In the genomic region with DNA sequence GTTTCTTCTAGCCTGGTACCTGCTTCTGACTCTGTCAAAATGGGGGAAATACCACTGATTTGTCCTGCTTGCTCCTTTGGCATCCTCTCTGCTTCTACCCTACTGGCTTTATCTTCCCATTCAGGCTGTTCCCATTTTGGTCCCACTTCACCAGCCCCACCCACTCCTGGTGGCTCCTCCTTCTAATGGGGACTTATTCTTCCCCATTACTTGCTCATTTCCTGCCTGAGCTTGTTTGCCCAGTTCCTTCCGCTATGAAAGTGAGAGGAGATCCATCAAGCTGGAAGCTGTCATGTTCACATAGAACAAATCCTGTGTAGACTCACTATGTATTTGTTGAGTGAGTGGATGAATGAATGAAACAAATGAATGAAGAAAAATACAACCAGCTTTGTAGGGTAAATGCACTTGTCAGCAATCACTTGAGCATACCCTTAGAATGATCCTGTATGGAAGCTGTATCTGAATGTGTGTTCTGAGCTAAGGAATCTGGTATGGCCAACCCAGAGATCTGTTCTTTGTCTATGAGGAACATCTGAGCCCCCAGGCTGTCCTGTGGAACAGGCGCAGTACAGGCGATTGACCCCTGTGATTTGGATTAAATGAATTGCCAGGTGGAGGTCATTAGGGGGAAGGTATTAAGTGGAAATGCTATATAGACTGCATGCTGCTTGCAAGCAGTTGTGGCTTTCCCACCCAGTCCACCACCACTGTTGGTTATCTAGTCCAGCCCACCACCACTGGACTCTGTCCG, we compare ENCODE assay signal across 14 cellular contexts.
DNase-seq lines count a peak whose midpoint lies in the region; ATAC-seq and TF ChIP-seq lines count a peak whose summit lies in the region.
"Had no signal": no experiment of that assay in that cellular context is flagged by ENCODE, and none has a peak within 500 bp of the region (broad histone marks: within the 10 kb centered on the region; RNA-seq: fewer than 3 reads in every experiment).

No MANE protein-coding gene starts in this region.

- H3K4me2 ChIP-seq in PC-9 = no peak overlapping the region

- CTCF ChIA-PET in PC-9 (lab: Charles Lee) = interaction anchor here (0.7 kb wide), 1 partner anchor 75 kb away, joined by 3 read pairs; no protein-coding TSS in a partner anchor

- no peaks in the 10 kb centered on the region for H3K79me2 ChIP-seq in PC-9 (ENCODE audit: low read depth)

- no peaks in the 10 kb centered on the region for H4K20me1 ChIP-seq in PC-9 (ENCODE audit: insufficient read depth)

- H3F3A ChIP-seq in PC-9 (ENCODE audit: insufficient read depth, low read depth) = no peaks in the 10 kb centered on the region

- H3K4me1 ChIP-seq in heart right ventricle (peaks cover 0 to 26% (median 19%) of the 10 kb centered on the region in 9 donors), PC-9 (replicated peaks; ENCODE audit: insufficient read depth) (no peaks in the 10 kb centered on the region)

- peak in 3 of 8 donors; percentile 22 to 50 (median 49) for ATAC-seq in heart right ventricle
- no peak for ATAC-seq in Right ventricle myocardium inferior
- peak in 1 of 2 donors; percentile 24 for ATAC-seq in left cardiac atrium
- ATAC-seq in GM19452 (IDR thresholded peaks at IDR 0.05; ENCODE audit: unreplicated experiment) = no peak
- no peak for ATAC-seq in HG03460 (IDR thresholded peaks at IDR 0.05; ENCODE audit: unreplicated experiment)
- ATAC-seq in GM18870 (IDR thresholded peaks at IDR 0.05; ENCODE audit: unreplicated experiment) = no peak

- H3K9me3 ChIP-seq in heart right ventricle = no peaks in the 10 kb centered on the region
- H3K9me3 ChIP-seq in PC-9 (ENCODE audit: insufficient read depth, low read depth) = no peaks in the 10 kb centered on the region
- H3K9me3 ChIP-seq: transverse colon had no signal

- no peak overlapping the region for H2AFZ ChIP-seq in PC-9

- H3K27me3 ChIP-seq in heart right ventricle = no peaks in the 10 kb centered on the region
- H3K27me3 ChIP-seq in PC-9 (ENCODE audit: insufficient read depth, low read depth) = no peaks in the 10 kb centered on the region
- H3K27me3 ChIP-seq: transverse colon had no signal

- H3K27ac ChIP-seq in heart right ventricle = no peak overlapping the region
- no peak overlapping the region for H3K27ac ChIP-seq in PC-9
- H3K27ac ChIP-seq: transverse colon had no signal

- no peaks in the 10 kb centered on the region for H3K9me2 ChIP-seq in PC-9 (ENCODE audit: insufficient read depth)

- H3K36me3 ChIP-seq in heart right ventricle (no peaks in the 10 kb centered on the region), PC-9 (ENCODE audit: low read depth) (no peaks in the 10 kb centered on the region)
- H3K36me3 ChIP-seq: transverse colon had no signal

- 91 to 93% methylated on average over 4 of the region's 4 CpGs for WGBS in heart right ventricle, 2 donors

- no peak for TF ChIP-seq CTCF in heart right ventricle (IDR thresholded peaks at IDR 0.05)
- no peak for TF ChIP-seq CTCF in PC-9 (conservative IDR thresholded peaks at IDR 0.05)

- peak; percentile 16 to 29 for DNase-seq in heart right ventricle
- DNase-seq in Right ventricle myocardium inferior (ENCODE audit: missing footprints) = no peak
- DNase-seq in PC-9 = peak; percentile 2 to 46
- DNase-seq in left cardiac atrium = peak; percentile 25
- no peak for DNase-seq in cerebellum (ENCODE audit: low spot score)
- DNase-seq: activated CD4-positive, alpha-beta T cell treated with anti-CD3 and anti-CD28 coated beads, Interleukin-2, amount 50 U/mL, for 4 hours; immature natural killer cell; NCI-H446 treated with DMSO at 0.1 percent for 48 hours; stimulated activated CD4-positive, alpha-beta T cell treated with anti-CD3 and anti-CD28 coated beads, Interleukin-2, amount 100 ng/mL, for 24 hours; T-helper 9 cell; transverse colon had no signal

- intact Hi-C loops in heart right ventricle (cut with DNase I) (no loop called here), Right ventricle myocardium inferior (cut with DNase I) (no loop called here), PC-9 (cut with micrococcal nuclease; ENCODE audit: unreplicated experiment) (no loop called here), left cardiac atrium (cut with DNase I) (no loop called here)

- no TSS peak for BruUV-seq in PC-9 (replicated peaks; lab: Mats Ljungman, UMichigan)

- H3K4me3 ChIP-seq in heart right ventricle (no peak overlapping the region), PC-9 (no peak overlapping the region)
- H3K4me3 ChIP-seq: transverse colon had no signal

- POLR2A ChIA-PET in PC-9 (lab: Charles Lee; ENCODE audit: unreplicated experiment) = no interaction called here

Comparison
In these comparisons a context has a peak if more than half of its experiments do, and no peak if none do; other contexts are left out.
1. DNase-seq: peak in heart right ventricle (2 of 2), PC-9 (2 of 2) and left cardiac atrium (single experiment); none in Right ventricle myocardium inferior (single experiment) and cerebellum (single experiment).